In the genomic region with DNA sequence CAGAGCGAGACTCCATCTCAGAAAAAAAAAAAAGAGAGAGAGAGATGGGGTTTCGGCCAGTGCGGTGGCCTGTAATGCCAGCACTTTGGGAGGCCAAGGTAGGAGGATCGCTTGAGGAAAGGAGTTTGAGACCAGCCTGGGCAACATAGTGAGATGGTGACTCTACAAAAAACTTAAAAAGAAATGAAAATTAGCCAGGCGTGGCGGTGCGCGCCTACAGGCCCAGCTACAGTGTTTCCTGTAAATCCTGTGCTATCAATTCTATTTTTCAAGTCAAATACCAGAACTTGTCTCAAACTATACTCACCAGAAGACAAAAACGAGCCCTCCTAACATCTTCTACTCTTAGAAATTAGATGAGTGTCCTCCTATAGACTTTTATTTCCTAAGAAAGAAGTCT, we compare ENCODE assay signal across 35 cellular contexts. TPM values are rescaled to one million over a fixed set of nuclear protein-coding genes. Genes with fewer than 3 reads are reported as not detected.
"Had no signal": no experiment of that assay in that cellular context is flagged by ENCODE, and none has a peak within 500 bp of the region (broad histone marks: within the 10 kb centered on the region; RNA-seq: fewer than 3 reads in every experiment).

No MANE protein-coding gene starts in this region.

- H3K27ac ChIP-seq: pancreas, prostate gland, sigmoid colon, suprapubic skin, tibial artery, upper lobe of right lung had no signal

- H3K9me3 ChIP-seq: pancreas, prostate gland, sigmoid colon, suprapubic skin, tibial artery, upper lobe of right lung had no signal

- H3K27me3 ChIP-seq: pancreas, sigmoid colon, suprapubic skin, tibial artery, upper lobe of right lung had no signal

- H3K4me1 ChIP-seq: pancreas, prostate gland, sigmoid colon, tibial artery had no signal

- H3K4me3 ChIP-seq: pancreas, prostate gland, sigmoid colon, suprapubic skin, tibial artery, upper lobe of right lung had no signal

- H3K27me3 Mint-ChIP-seq: activated CD8-positive, alpha-beta T cell treated with anti-CD3 and anti-CD28 coated beads for 36 hours; activated naive CD4-positive, alpha-beta T cell treated with anti-CD3 and anti-CD28 coated beads, Interleukin-2, amount 50 U/mL, for 24 hours; activated T-helper 17 cell treated with anti-CD3 and anti-CD28 coated beads, Interleukin-2, amount 50 U/mL, for 72 hours; central memory CD8-positive, alpha-beta T cell; naive thymus-derived CD4-positive, alpha-beta T cell had no signal

- H3K27ac Mint-ChIP-seq: activated CD8-positive, alpha-beta T cell treated with anti-CD3 and anti-CD28 coated beads for 36 hours; activated naive CD4-positive, alpha-beta T cell treated with anti-CD3 and anti-CD28 coated beads, Interleukin-2, amount 50 U/mL, for 24 hours; activated T-helper 17 cell treated with anti-CD3 and anti-CD28 coated beads, Interleukin-2, amount 50 U/mL, for 72 hours; mesothelial cell of epicardium; naive thymus-derived CD4-positive, alpha-beta T cell had no signal

- DNase-seq: activated CD4-positive, alpha-beta T cell treated with anti-CD3 and anti-CD28 coated beads, Interleukin-2, amount 50 U/mL, for 1 hour; activated CD8-positive, alpha-beta T cell treated with anti-CD3 and anti-CD28 coated beads for 36 hours; activated T-cell treated with anti-CD3 and anti-CD28 coated beads, Interleukin-2, amount 50 U/mL, for 4 hours; effector memory CD4-positive, alpha-beta T cell; head of caudate nucleus; hippocampal formation; kidney; left colon; mammary epithelial cell; naive thymus-derived CD4-positive, alpha-beta T cell; nucleus accumbens; pancreas; sigmoid colon; small intestine; stimulated activated CD4-positive, alpha-beta T cell treated with anti-CD3 and anti-CD28 coated beads, Interleukin-1b, Interleukin-23, amount 100 ng/mL, for 48 hours; stimulated activated CD4-positive, alpha-beta T cell treated with anti-CD3 and anti-CD28 coated beads, Interleukin-4, amount 100 ng/mL, for 4 hours; stimulated activated CD8-positive, alpha-beta memory T cell treated with anti-CD3 and anti-CD28 coated beads, Interleukin-4, amount 100 ng/mL, for 48 hours; stimulated activated naive CD4-positive, alpha-beta T cell; T-helper 2 cell; upper lobe of right lung had no signal

- H3K36me3 ChIP-seq: pancreas, prostate gland, sigmoid colon, suprapubic skin, tibial artery, upper lobe of right lung had no signal

- H3K4me3 Mint-ChIP-seq: activated CD8-positive, alpha-beta T cell treated with anti-CD3 and anti-CD28 coated beads for 36 hours; activated naive CD4-positive, alpha-beta T cell treated with anti-CD3 and anti-CD28 coated beads, Interleukin-2, amount 50 U/mL, for 24 hours; activated T-cell treated with anti-CD3 and anti-CD28 coated beads, Interleukin-2, amount 50 U/mL, for 4 hours; activated T-helper 17 cell treated with anti-CD3 and anti-CD28 coated beads, Interleukin-2, amount 50 U/mL, for 72 hours; central memory CD8-positive, alpha-beta T cell; mesothelial cell of epicardium; naive thymus-derived CD4-positive, alpha-beta T cell; neural crest cell had no signal

- H3K9me3 Mint-ChIP-seq: activated CD8-positive, alpha-beta T cell treated with anti-CD3 and anti-CD28 coated beads for 36 hours; activated naive CD4-positive, alpha-beta T cell treated with anti-CD3 and anti-CD28 coated beads, Interleukin-2, amount 50 U/mL, for 24 hours; activated T-cell treated with anti-CD3 and anti-CD28 coated beads, Interleukin-2, amount 50 U/mL, for 4 hours; activated T-helper 17 cell treated with anti-CD3 and anti-CD28 coated beads, Interleukin-2, amount 50 U/mL, for 72 hours; central memory CD8-positive, alpha-beta T cell; mesothelial cell of epicardium; naive thymus-derived CD4-positive, alpha-beta T cell; neural crest cell had no signal

- ATAC-seq: activated CD8-positive, alpha-beta T cell treated with anti-CD3 and anti-CD28 coated beads for 36 hours; activated T-cell treated with anti-CD3 and anti-CD28 coated beads, Interleukin-2, amount 50 U/mL, for 4 hours; activated T-helper 17 cell treated with anti-CD3 and anti-CD28 coated beads, Interleukin-2, amount 50 U/mL, for 72 hours; left colon; naive thymus-derived CD4-positive, alpha-beta T cell; pancreas; upper lobe of right lung had no signal

RNA-seq across cellular contexts. Expression of gene AANAT, which starts 33.7 kb away (rescaled TPM):
- total RNA-seq: activated T-cell treated with anti-CD3 and anti-CD28 coated beads, Interleukin-2, amount 50 U/mL, for 4 hours; activated T-helper 17 cell treated with anti-CD3 and anti-CD28 coated beads, Interleukin-2, amount 50 U/mL, for 72 hours; bronchial epithelial cell; dermis microvascular lymphatic vessel endothelial cell; endothelial cell of umbilical vein; fibroblast of lung; fibroblast of villous mesenchyme; kidney; left colon; liver; mammary epithelial cell; naive thymus-derived CD4-positive, alpha-beta T cell; neural crest cell; prostate gland; sigmoid colon; suprapubic skin; upper lobe of right lung had no signal
- polyA plus RNA-seq: endothelial cell of umbilical vein; esophagus; fibroblast of lung; liver; naive thymus-derived CD4-positive, alpha-beta T cell; small intestine had no signal
